8 cellular contexts compared by ENCODE assay signal in genomic region chr9:133478851-133479711, GRCh38. TPM values are rescaled to one million over a fixed set of nuclear protein-coding genes. Genes with fewer than 3 reads are reported as not detected.
DNase-seq lines count a peak whose midpoint lies in the region; ATAC-seq and TF ChIP-seq lines count a peak whose summit lies in the region.

Gene SLC2A6, minus strand, starts transcription at chr9:133479099. Its CDS starts 40 bp downstream, at chr9:133479059.

- intact Hi-C loops in right cardiac atrium (cut with DNase I), result no loop called here

- H3K27ac ChIP-seq in right cardiac atrium (ENCODE audit: low read length), result peak within 1 kb of the TSS; percentile 9
- no peak within 1 kb of the TSS for H3K27ac ChIP-seq in urinary bladder (ENCODE audit: low read depth)

- H3K9me3 ChIP-seq in right cardiac atrium (ENCODE audit: control insufficient read depth, low read length), result no peaks in the 10 kb centered on the region

- H3K4me1 Mint-ChIP-seq in T-helper 2 cell treated with Interferon-gamma antibody and Interleukin-4, amounts not matched to agents 5 μg/mL and 100 μg/mL, for 36 hours (ENCODE audit: low read depth), result peaks cover 8% of the 10 kb centered on the region

- in situ Hi-C loops in GM13977 (cut with MboI; ENCODE audit: low pct_unique_long_range_greater_than_20kb, low sequenced_read_pairs, unreplicated experiment), result no loop called here

- no peaks in the 10 kb centered on the region for H3K36me3 Mint-ChIP-seq in T-helper 2 cell treated with Interferon-gamma antibody and Interleukin-4, amounts not matched to agents 5 μg/mL and 100 μg/mL, for 36 hours (ENCODE audit: low read depth)

- H3K27me3 Mint-ChIP-seq in T-helper 2 cell treated with Interferon-gamma antibody and Interleukin-4, amounts not matched to agents 5 μg/mL and 100 μg/mL, for 36 hours (ENCODE audit: low read depth), result peaks cover 13% of the 10 kb centered on the region

- TF ChIP-seq CTCF in GM13977 (IDR thresholded peaks at IDR 0.05; ENCODE audit: extremely low read depth, insufficient read depth, missing control alignments), result no peak

- H3K27ac Mint-ChIP-seq in T-helper 2 cell treated with Interferon-gamma antibody and Interleukin-4, amounts not matched to agents 5 μg/mL and 100 μg/mL, for 36 hours, result no peak within 1 kb of the TSS

- H3K4me3 ChIP-seq in right cardiac atrium (ENCODE audit: low read length) (peak within 1 kb of the TSS; percentile 53), urinary bladder (ENCODE audit: low read depth, low read length) (peak within 1 kb of the TSS; percentile 27)

- no peaks in the 10 kb centered on the region for H3K9me3 Mint-ChIP-seq in T-helper 2 cell treated with Interferon-gamma antibody and Interleukin-4, amounts not matched to agents 5 μg/mL and 100 μg/mL, for 36 hours

- H3K36me3 ChIP-seq in urinary bladder (ENCODE audit: insufficient read depth), result no peaks in the 10 kb centered on the region

- H3K4me1 ChIP-seq in right cardiac atrium (ENCODE audit: control insufficient read depth, insufficient read depth, low read length) (no peaks in the 10 kb centered on the region), urinary bladder (ENCODE audit: insufficient read depth) (peaks cover 1% of the 10 kb centered on the region)

- peak within 1 kb of the TSS; percentile 69 for H3K4me3 Mint-ChIP-seq in T-helper 2 cell treated with Interferon-gamma antibody and Interleukin-4, amounts not matched to agents 5 μg/mL and 100 μg/mL, for 36 hours

- no peaks in the 10 kb centered on the region for H3K27me3 ChIP-seq in right cardiac atrium (ENCODE audit: control insufficient read depth, insufficient read depth)

- WGBS in right cardiac atrium, result under 1% methylated on average over 84 of the region's 84 CpGs
- WGBS in urinary bladder, result under 1% methylated on average over 84 of the region's 84 CpGs

- DNase-seq in GM13977 (ENCODE audit: low spot score) (peak; percentile 98), NCI-H128 (lab: John Stamatoyannopoulos, UW; ENCODE audit: unreplicated experiment) (peak; percentile 63), anterior cingulate cortex (lab: John Stamatoyannopoulos, UW) (peak; percentile 18 to 93 (median 81)), right cardiac atrium (peak; percentile 92 to 96 (median 95)), pulmonary artery endothelial cell (ENCODE audit: low read depth, low spot score) (peak; percentile 51)
- peak; percentile 86 for DNase-seq in T-helper 2 cell treated with Interferon-gamma antibody and Interleukin-4, amounts not matched to agents 5 μg/mL and 100 μg/mL, for 36 hours (ENCODE audit: low spot score)

- peak; percentile 92 for ATAC-seq in HG02759 (IDR thresholded peaks at IDR 0.05; ENCODE audit: unreplicated experiment)
- ATAC-seq in right cardiac atrium, result peak; percentile 98

RNA-seq across cellular contexts. Expression of gene SLC2A6, which starts in this region (rescaled TPM):
- total RNA-seq in right cardiac atrium, result 1 to 10 TPM; 1.7 to 4.0 (median 3.6) TPM
- 3.7 TPM for polyA plus RNA-seq in right cardiac atrium
- total RNA-seq in pulmonary artery endothelial cell, result 36.0 and 42.3 TPM in 2 replicates
- total RNA-seq in urinary bladder, result 3.4 TPM
- polyA plus RNA-seq in urinary bladder, result 4.1 TPM
